ENCODE assay signal across 8 cellular contexts in genomic region chr9:128276574-128277270, GRCh38. TPM values are rescaled to one million over a fixed set of nuclear protein-coding genes. Genes with fewer than 3 reads are reported as not detected.
DNase-seq lines count a peak whose midpoint lies in the region; ATAC-seq and TF ChIP-seq lines count a peak whose summit lies in the region.

No MANE protein-coding gene starts in this region.

- TF ChIP-seq CTCF in GM20000 (IDR thresholded peaks at IDR 0.05; ENCODE audit: extremely low read depth, missing control alignments), result no peak
- no peak for TF ChIP-seq CTCF in esophagus muscularis mucosa (IDR thresholded peaks at IDR 0.05)

- DNase-seq in AG08395 (ENCODE audit: low spot score) (peak; percentile 53), GM20000 (ENCODE audit: low spot score) (peak; percentile 32), SW480 (ENCODE audit: low spot score) (peak; percentile 25), esophagus muscularis mucosa (ENCODE audit: extremely low spot score) (peak; percentile 93), SHP77 (lab: John Stamatoyannopoulos, UW) (no peak)
- no peak for DNase-seq in natural killer cell treated with Interleukin-12 subunit alpha and Interleukin-12 subunit beta and Interleukin-15 and Interleukin-18, amount 100 ng/mL, for 72 hours (ENCODE audit: low spot score)

- no peak for TF ChIP-seq EP300 in esophagus muscularis mucosa (IDR thresholded peaks at IDR 0.05)

- peaks cover 31 to 35% of the 10 kb centered on the region in 2 donors for H3K4me1 Mint-ChIP-seq in natural killer cell treated with Interleukin-12 subunit alpha and Interleukin-12 subunit beta and Interleukin-15 and Interleukin-18, amount 100 ng/mL, for 72 hours (ENCODE audit: low read depth in 2 of 2)

- H3K36me3 ChIP-seq in esophagus muscularis mucosa, result peaks cover 5 to 22% (median 18%) of the 10 kb centered on the region in 4 donors

- H3K9me3 ChIP-seq in esophagus muscularis mucosa, result no peaks in the 10 kb centered on the region

- peak overlapping the region; percentile 81 to 93 (median 90) for H3K4me3 ChIP-seq in esophagus muscularis mucosa

- ATAC-seq in natural killer cell treated with Interleukin-12 subunit alpha and Interleukin-12 subunit beta and Interleukin-15 and Interleukin-18, amount 100 ng/mL, for 72 hours, result no peak
- ATAC-seq in HG03565 (IDR thresholded peaks at IDR 0.05; ENCODE audit: unreplicated experiment) (no peak), GM19452 (IDR thresholded peaks at IDR 0.05; ENCODE audit: unreplicated experiment) (no peak)

- intact Hi-C loops in esophagus muscularis mucosa (cut with DNase I), result no loop called here

- TF ChIP-seq POLR2A in esophagus muscularis mucosa (IDR thresholded peaks at IDR 0.05; ENCODE audit: low read depth), result no peak

- no peaks in the 10 kb centered on the region for H3K27me3 Mint-ChIP-seq in natural killer cell treated with Interleukin-12 subunit alpha and Interleukin-12 subunit beta and Interleukin-15 and Interleukin-18, amount 100 ng/mL, for 72 hours

- peak overlapping the region; percentile 84 to 90 (median 89) for H3K27ac ChIP-seq in esophagus muscularis mucosa (replicated peaks in 1 of 4)

- no peaks in the 10 kb centered on the region for H3K27me3 ChIP-seq in esophagus muscularis mucosa

- H3K4me1 ChIP-seq in esophagus muscularis mucosa, result peaks cover 30 to 53% (median 41%) of the 10 kb centered on the region in 4 donors

- 8% methylated on average over 23 of the region's 23 CpGs for WGBS in esophagus muscularis mucosa

- H3K4me3 Mint-ChIP-seq in natural killer cell treated with Interleukin-12 subunit alpha and Interleukin-12 subunit beta and Interleukin-15 and Interleukin-18, amount 100 ng/mL, for 72 hours, result peak overlapping the region; percentile 98

- no peaks in the 10 kb centered on the region for H3K36me3 Mint-ChIP-seq in natural killer cell treated with Interleukin-12 subunit alpha and Interleukin-12 subunit beta and Interleukin-15 and Interleukin-18, amount 100 ng/mL, for 72 hours

- H3K27ac Mint-ChIP-seq in natural killer cell treated with Interleukin-12 subunit alpha and Interleukin-12 subunit beta and Interleukin-15 and Interleukin-18, amount 100 ng/mL, for 72 hours, result peak overlapping the region; percentile 97 to 99

- no peaks in the 10 kb centered on the region for H3K9me3 Mint-ChIP-seq in natural killer cell treated with Interleukin-12 subunit alpha and Interleukin-12 subunit beta and Interleukin-15 and Interleukin-18, amount 100 ng/mL, for 72 hours

RNA-seq across cellular contexts. Expression of gene SWI5, which starts 0.6 kb away (rescaled TPM):
- 10 to 100 TPM; 16.2 to 26.6 (median 21.0) TPM for total RNA-seq in esophagus muscularis mucosa
- 10 to 100 TPM in 1 of 2 donors, 1 to 10 TPM in 1; 7.5 to 20.4 TPM for total RNA-seq in natural killer cell treated with Interleukin-12 subunit alpha and Interleukin-12 subunit beta and Interleukin-15 and Interleukin-18, amount 100 ng/mL, for 72 hours

RNA-seq across cellular contexts. Expression of gene GOLGA2, which starts 0.9 kb away (rescaled TPM):
- 100 to 1,000 TPM in 2 of 4 donors, 10 to 100 TPM in 2; 71.1 to 108 (median 101) TPM for total RNA-seq in esophagus muscularis mucosa
- 10 to 100 TPM; 66.8 to 68.9 TPM for total RNA-seq in natural killer cell treated with Interleukin-12 subunit alpha and Interleukin-12 subunit beta and Interleukin-15 and Interleukin-18, amount 100 ng/mL, for 72 hours

RNA-seq across cellular contexts. Expression of gene TRUB2, which starts 45.5 kb away (rescaled TPM):
- total RNA-seq in esophagus muscularis mucosa, result 10 to 100 TPM in 1 of 4 donors, 1 to 10 TPM in 3; 5.4 to 13.2 (median 9.5) TPM
- total RNA-seq in natural killer cell treated with Interleukin-12 subunit alpha and Interleukin-12 subunit beta and Interleukin-15 and Interleukin-18, amount 100 ng/mL, for 72 hours, result 10 to 100 TPM; 28.4 to 38.0 TPM

RNA-seq across cellular contexts. Expression of gene COQ4, which starts 45.9 kb away (rescaled TPM):
- 10 to 100 TPM; 23.3 to 37.6 (median 30.1) TPM for total RNA-seq in esophagus muscularis mucosa
- 10 to 100 TPM; 39.6 to 65.7 TPM for total RNA-seq in natural killer cell treated with Interleukin-12 subunit alpha and Interleukin-12 subunit beta and Interleukin-15 and Interleukin-18, amount 100 ng/mL, for 72 hours

Comparison
In these comparisons a context has a peak if more than half of its experiments do, and no peak if none do; other contexts are left out.
1. DNase-seq: peak in AG08395 (single experiment), GM20000 (single experiment), SW480 (single experiment) and esophagus muscularis mucosa (single experiment); none in natural killer cell treated with Interleukin-12 subunit alpha and Interleukin-12 subunit beta and Interleukin-15 and Interleukin-18, amount 100 ng/mL, for 72 hours (single experiment) and SHP77 (0 of 2).